ENCODE assay signal across 21 cellular contexts in genomic region chr3:126685493-126685892, GRCh38.
"Had no signal": no experiment of that assay in that cellular context is flagged by ENCODE, and none has a peak within 500 bp of the region (broad histone marks: within the 10 kb centered on the region; RNA-seq: fewer than 3 reads in every experiment).

No MANE protein-coding gene starts in this region.

- H3K27ac Mint-ChIP-seq: activated naive CD4-positive, alpha-beta T cell treated with anti-CD3 and anti-CD28 coated beads, Interleukin-2, amount 50 U/mL, for 72 hours; activated T-cell treated with anti-CD3 and anti-CD28 coated beads, Interleukin-2, amount 50 U/mL, for 72 hours; endodermal cell; nephron progenitor cell had no signal

- H3K36me3 Mint-ChIP-seq: activated naive CD4-positive, alpha-beta T cell treated with anti-CD3 and anti-CD28 coated beads, Interleukin-2, amount 50 U/mL, for 72 hours had no signal

- H3K27me3 ChIP-seq: colonic mucosa, upper lobe of left lung had no signal

- H3K4me1 Mint-ChIP-seq: central memory CD8-positive, alpha-beta T cell; endodermal cell; stimulated activated naive CD8-positive, alpha-beta T cell treated with anti-CD3 and anti-CD28 coated beads, Interleukin-15, amount 100 ng/mL, for 72 hours had no signal

- H3K9me3 Mint-ChIP-seq: activated naive CD4-positive, alpha-beta T cell treated with anti-CD3 and anti-CD28 coated beads, Interleukin-2, amount 50 U/mL, for 72 hours; activated T-cell treated with anti-CD3 and anti-CD28 coated beads, Interleukin-2, amount 50 U/mL, for 72 hours; central memory CD8-positive, alpha-beta T cell; endodermal cell; nephron progenitor cell; stimulated activated naive CD8-positive, alpha-beta T cell treated with anti-CD3 and anti-CD28 coated beads, Interleukin-15, amount 100 ng/mL, for 72 hours had no signal

- ATAC-seq: activated naive CD4-positive, alpha-beta T cell treated with anti-CD3 and anti-CD28 coated beads, Interleukin-2, amount 50 U/mL, for 72 hours; activated T-cell treated with anti-CD3 and anti-CD28 coated beads, Interleukin-2, amount 50 U/mL, for 72 hours; left lobe of liver; right cardiac atrium; stimulated activated naive CD8-positive, alpha-beta T cell treated with anti-CD3 and anti-CD28 coated beads, Interleukin-15, amount 100 ng/mL, for 72 hours had no signal

- H3K27ac ChIP-seq: colonic mucosa, epithelial cell of prostate, prostate gland, upper lobe of left lung had no signal

- H3K36me3 ChIP-seq: colonic mucosa, prostate gland, upper lobe of left lung had no signal

- H3K4me1 ChIP-seq: colonic mucosa, upper lobe of left lung had no signal

- DNase-seq: activated CD8-positive, alpha-beta memory T cell treated with anti-CD3 and anti-CD28 coated beads for 24 hours; activated CD8-positive, alpha-beta memory T cell treated with anti-CD3 and anti-CD28 coated beads, Interleukin-2, amount 50 U/mL, for 48 hours; activated effector memory CD4-positive, alpha-beta T cell treated with anti-CD3 and anti-CD28 coated beads, Interleukin-2, amount 50 U/mL, for 16 hours; activated T-cell treated with anti-CD3 and anti-CD28 coated beads, Interleukin-2, amount 50 U/mL, for 72 hours; colonic mucosa; kidney; nephron progenitor cell; occipital lobe; right cardiac atrium; small intestine; stimulated activated CD4-positive, alpha-beta T cell treated with anti-CD3 and anti-CD28 coated beads, Interleukin-4, amount 100 ng/mL, for 1 hour; stimulated activated naive CD8-positive, alpha-beta T cell treated with anti-CD3 and anti-CD28 coated beads, Interleukin-15, amount 100 ng/mL, for 72 hours; upper lobe of left lung had no signal

- H3K9me3 ChIP-seq: colonic mucosa, prostate gland, upper lobe of left lung had no signal

- FAIRE-seq: frontal cortex, kidney, small intestine had no signal

- H3K4me3 ChIP-seq: colonic mucosa, lung, prostate gland, upper lobe of left lung had no signal

- H3K4me3 Mint-ChIP-seq: activated T-cell treated with anti-CD3 and anti-CD28 coated beads, Interleukin-2, amount 50 U/mL, for 72 hours; central memory CD8-positive, alpha-beta T cell; endodermal cell; nephron progenitor cell; stimulated activated naive CD8-positive, alpha-beta T cell treated with anti-CD3 and anti-CD28 coated beads, Interleukin-15, amount 100 ng/mL, for 72 hours had no signal
